In genomic region chr10:101779544-101780186, GRCh38 we compare ENCODE assay signal across 8 cellular contexts. TPM values are rescaled to one million over a fixed set of nuclear protein-coding genes. Genes with fewer than 3 reads are reported as not detected.
DNase-seq lines count a peak whose midpoint lies in the region; ATAC-seq and TF ChIP-seq lines count a peak whose summit lies in the region.

No MANE protein-coding gene starts in this region.

- DNase-seq in DND-41: no peak
- no peak for DNase-seq in RWPE2 (ENCODE audit: low spot score)
- peak; percentile 86 for DNase-seq in activated naive CD8-positive, alpha-beta T cell treated with anti-CD3 and anti-CD28 coated beads for 36 hours
- DNase-seq in cardiac muscle cell (ENCODE audit: low read depth in 1 of 2, low spot score in 1 of 2): peak; percentile 79 to 91
- DNase-seq in thoracic aorta (ENCODE audit: low spot score): no peak

- peaks cover 37% of the 10 kb centered on the region for H3K27me3 Mint-ChIP-seq in activated naive CD8-positive, alpha-beta T cell treated with anti-CD3 and anti-CD28 coated beads for 36 hours

- no peak overlapping the region for H3K27ac Mint-ChIP-seq in activated naive CD8-positive, alpha-beta T cell treated with anti-CD3 and anti-CD28 coated beads for 36 hours

- H2AFZ ChIP-seq in DND-41 (ENCODE audit: low read depth, low read length): no peak overlapping the region
- peak overlapping the region; percentile 23 for H2AFZ ChIP-seq in parathyroid adenoma

- H3K4me2 ChIP-seq in DND-41 (ENCODE audit: insufficient read depth, low read length) (no peak overlapping the region), parathyroid adenoma (ENCODE audit: low read length) (peak overlapping the region; percentile 61)

- H4K20me1 ChIP-seq in DND-41 (ENCODE audit: insufficient read depth, low read length): no peaks in the 10 kb centered on the region; the same call in 1 of the 2 replicates

- no peak for ATAC-seq in DND-41 (ENCODE audit: insufficient read depth, low read depth)
- peak; percentile 38 for ATAC-seq in HG02870 (IDR thresholded peaks at IDR 0.05; ENCODE audit: unreplicated experiment)
- ATAC-seq in RWPE2 (ENCODE audit: low read depth): no peak
- ATAC-seq in thoracic aorta (ENCODE audit: insufficient number of reproducible peaks, low FRiP score, low read depth): peak; percentile 41
- no peak for ATAC-seq in HG03520 (IDR thresholded peaks at IDR 0.05; ENCODE audit: unreplicated experiment)

- peaks cover 52% of the 10 kb centered on the region for H3K36me3 Mint-ChIP-seq in activated naive CD8-positive, alpha-beta T cell treated with anti-CD3 and anti-CD28 coated beads for 36 hours

- H3K4me1 Mint-ChIP-seq in activated naive CD8-positive, alpha-beta T cell treated with anti-CD3 and anti-CD28 coated beads for 36 hours: peaks cover 39% of the 10 kb centered on the region

- H3K27me3 ChIP-seq in DND-41 (ENCODE audit: insufficient read depth, low read length, poor library complexity) (no peaks in the 10 kb centered on the region), RWPE2 (ENCODE audit: insufficient read depth, poor library complexity, severe bottlenecking) (peaks cover 23% of the 10 kb centered on the region), cardiac muscle cell (peaks cover 14% of the 10 kb centered on the region), parathyroid adenoma (ENCODE audit: control insufficient read depth, insufficient read depth, low read length) (peaks cover 3% of the 10 kb centered on the region), thoracic aorta (replicated peaks; ENCODE audit: insufficient read depth) (peaks cover 8% of the 10 kb centered on the region)

- peaks cover 20% of the 10 kb centered on the region for H3K36me3 ChIP-seq in DND-41 (ENCODE audit: insufficient read depth, low read length)
- H3K36me3 ChIP-seq in RWPE2 (ENCODE audit: low read depth): peaks cover 7% of the 10 kb centered on the region
- H3K36me3 ChIP-seq in cardiac muscle cell: no peaks in the 10 kb centered on the region
- no peaks in the 10 kb centered on the region for H3K36me3 ChIP-seq in parathyroid adenoma (ENCODE audit: control insufficient read depth, insufficient read depth, low read length)
- no peaks in the 10 kb centered on the region for H3K36me3 ChIP-seq in thoracic aorta

- H3K4me3 ChIP-seq in DND-41 (ENCODE audit: low read depth in 1 of 2, low read length in 2 of 2): no peak overlapping the region
- H3K4me3 ChIP-seq in RWPE2 (ENCODE audit: severe bottlenecking): no peak overlapping the region
- peak overlapping the region; percentile 29 for H3K4me3 ChIP-seq in cardiac muscle cell
- peak overlapping the region; percentile 48 for H3K4me3 ChIP-seq in parathyroid adenoma (ENCODE audit: low read depth, low read length)
- H3K4me3 ChIP-seq in thoracic aorta: peak overlapping the region; percentile 71

- TF ChIP-seq CTCF in DND-41 (IDR thresholded peaks at IDR 0.05; ENCODE audit: borderline replicate concordance, extremely low read depth, low read length, poor library complexity, severe bottlenecking) (peak; percentile 20), RWPE2 (IDR thresholded peaks at IDR 0.05; ENCODE audit: poor library complexity, severe bottlenecking) (peak; percentile 60), cardiac muscle cell (IDR thresholded peaks at IDR 0.05; ENCODE audit: low read depth, low read length) (peak; percentile 81), parathyroid adenoma (IDR thresholded peaks at IDR 0.05) (peak; percentile 82), thoracic aorta (IDR thresholded peaks at IDR 0.05) (peak; percentile 86)

- H3K27ac ChIP-seq in DND-41 (ENCODE audit: low read length) (no peak overlapping the region), RWPE2 (ENCODE audit: poor library complexity, severe bottlenecking) (no peak overlapping the region), cardiac muscle cell (peak overlapping the region; percentile 20), parathyroid adenoma (no peak overlapping the region), thoracic aorta (no peak overlapping the region)

- H3K79me2 ChIP-seq in DND-41 (ENCODE audit: insufficient read depth, low read length): peaks cover 17% of the 10 kb centered on the region
- no peaks in the 10 kb centered on the region for H3K79me2 ChIP-seq in parathyroid adenoma

- no peaks in the 10 kb centered on the region for H3K9me3 ChIP-seq in DND-41 (ENCODE audit: insufficient read depth, low read length, severe bottlenecking)
- no peaks in the 10 kb centered on the region for H3K9me3 ChIP-seq in RWPE2 (ENCODE audit: severe bottlenecking)
- no peaks in the 10 kb centered on the region for H3K9me3 ChIP-seq in cardiac muscle cell (ENCODE audit: low read depth)
- no peaks in the 10 kb centered on the region for H3K9me3 ChIP-seq in parathyroid adenoma (ENCODE audit: control insufficient read depth, low read length)
- no peaks in the 10 kb centered on the region for H3K9me3 ChIP-seq in thoracic aorta

- peak overlapping the region; percentile 73 for H3K4me3 Mint-ChIP-seq in activated naive CD8-positive, alpha-beta T cell treated with anti-CD3 and anti-CD28 coated beads for 36 hours

- no peak overlapping the region for H3K9ac ChIP-seq in DND-41 (ENCODE audit: low read depth, low read length)
- H3K9ac ChIP-seq in parathyroid adenoma: no peak overlapping the region

- no peaks in the 10 kb centered on the region for H3K9me3 Mint-ChIP-seq in activated naive CD8-positive, alpha-beta T cell treated with anti-CD3 and anti-CD28 coated beads for 36 hours

- H3K4me1 ChIP-seq in DND-41 (ENCODE audit: insufficient read depth, low read length) (peaks cover 36% of the 10 kb centered on the region), RWPE2 (ENCODE audit: insufficient read depth, poor library complexity, severe bottlenecking) (peaks cover 7% of the 10 kb centered on the region), cardiac muscle cell (ENCODE audit: low read depth) (peaks cover 35% of the 10 kb centered on the region), parathyroid adenoma (peaks cover 37% of the 10 kb centered on the region), thoracic aorta (ENCODE audit: control insufficient read depth in 1 of 2, low read depth in 2 of 2) (peaks cover 18 to 59% of the 10 kb centered on the region in 2 donors)

RNA-seq across cellular contexts. Expression of gene NPM3, which starts 3.6 kb away (rescaled TPM):
- total RNA-seq in activated naive CD8-positive, alpha-beta T cell treated with anti-CD3 and anti-CD28 coated beads for 36 hours: 100 to 1,000 TPM; 255 to 260 TPM
- total RNA-seq in cardiac muscle cell (78.9 and 92.6 TPM in 2 replicates), thoracic aorta (10 to 100 TPM; 16.3 to 19.9 TPM)
- 8.1 and 14.6 TPM in 2 replicates for polyA plus RNA-seq in cardiac muscle cell

RNA-seq across cellular contexts. Expression of gene FGF8, which starts 3.8 kb away (rescaled TPM):
- total RNA-seq in activated naive CD8-positive, alpha-beta T cell treated with anti-CD3 and anti-CD28 coated beads for 36 hours: not detected
- total RNA-seq in cardiac muscle cell (5.7 and 12.8 TPM in 2 replicates), thoracic aorta (not detected)
- polyA plus RNA-seq in cardiac muscle cell: 1.8 and 3.1 TPM in 2 replicates

RNA-seq across cellular contexts. Expression of gene OGA, which starts 38.6 kb away (rescaled TPM):
- total RNA-seq in activated naive CD8-positive, alpha-beta T cell treated with anti-CD3 and anti-CD28 coated beads for 36 hours: 100 to 1,000 TPM in 1 of 2 experiments, 10 to 100 TPM in 1; 92.2 to 100 TPM
- total RNA-seq in cardiac muscle cell: 51.8 and 98.1 TPM in 2 replicates
- polyA plus RNA-seq in cardiac muscle cell: 56.4 and 95.2 TPM in 2 replicates
- total RNA-seq in thoracic aorta: 100 to 1,000 TPM; 131 to 241 TPM

Comparison
In these comparisons a context has a peak if more than half of its experiments do, and no peak if none do; other contexts are left out.
1. ATAC-seq: peak in HG02870 (single experiment) and thoracic aorta (single experiment); none in DND-41 (single experiment), RWPE2 (single experiment) and HG03520 (single experiment).
2. DNase-seq: peak in activated naive CD8-positive, alpha-beta T cell treated with anti-CD3 and anti-CD28 coated beads for 36 hours (single experiment) and cardiac muscle cell (2 of 2); none in DND-41 (single experiment), RWPE2 (single experiment) and thoracic aorta (single experiment).
3. H3K4me3 ChIP-seq: peak in cardiac muscle cell (single experiment), parathyroid adenoma (single experiment) and thoracic aorta (single experiment); none in DND-41 (0 of 2) and RWPE2 (single experiment).
4. CTCF ChIP-seq: peak in every context shown above with its lines; median percentile 86 in thoracic aorta; 82 in parathyroid adenoma; 81 in cardiac muscle cell; 60 in RWPE2; 20 in DND-41.